In the genomic region with DNA sequence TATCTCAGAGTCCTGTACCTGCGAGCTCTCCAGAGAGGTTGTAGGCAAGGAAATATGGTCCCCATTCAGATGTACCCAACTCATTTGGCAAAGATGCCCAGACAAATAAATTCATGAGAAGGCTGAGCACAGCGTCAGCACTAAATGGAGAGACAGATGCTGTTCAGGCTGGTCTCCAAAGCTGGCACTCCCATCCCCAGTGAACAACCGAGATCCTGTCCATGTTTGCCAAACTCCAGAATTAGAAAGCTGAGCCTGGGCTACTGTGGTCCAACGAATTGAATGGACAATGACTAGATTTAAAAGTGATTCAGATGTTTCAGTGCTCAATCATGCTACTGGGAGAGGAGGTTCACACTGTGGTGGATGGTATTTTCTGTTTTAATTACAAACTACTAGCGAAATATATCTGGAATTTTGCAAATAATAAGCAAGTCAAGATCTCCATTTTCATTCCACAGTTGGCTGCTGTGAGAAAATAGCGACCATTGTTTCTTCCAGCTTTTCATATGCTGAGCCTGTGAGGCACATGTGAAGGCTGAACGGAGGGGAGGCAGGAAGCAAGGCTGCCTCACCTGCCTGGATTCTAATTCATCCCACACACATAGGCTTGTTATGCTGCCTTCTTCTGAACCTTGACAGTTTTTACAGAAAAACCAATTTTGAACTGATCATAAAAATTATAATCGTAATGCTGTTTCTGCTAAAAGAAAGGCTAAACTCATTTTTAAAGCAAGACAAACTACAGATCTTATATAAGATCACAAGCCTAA, we compare ENCODE assay signal across 18 cellular contexts. TPM values are rescaled to one million over a fixed set of nuclear protein-coding genes. Genes with fewer than 3 reads are reported as not detected.
DNase-seq lines count a peak whose midpoint lies in the region; ATAC-seq and TF ChIP-seq lines count a peak whose summit lies in the region.
"Had no signal": no experiment of that assay in that cellular context is flagged by ENCODE, and none has a peak within 500 bp of the region (broad histone marks: within the 10 kb centered on the region; RNA-seq: fewer than 3 reads in every experiment).

No MANE protein-coding gene starts in this region.

- H3K4me1 Mint-ChIP-seq in endothelial cell (ENCODE audit: unreplicated experiment), result no peaks in the 10 kb centered on the region
- H3K4me1 Mint-ChIP-seq: activated naive CD4-positive, alpha-beta T cell treated with anti-CD3 and anti-CD28 coated beads, Interleukin-2, amount 50 U/mL, for 24 hours; CD8-positive, alpha-beta memory T cell; stimulated activated memory B cell treated with anti-CD40 and anti-IgM and Interleukin-4, amounts not matched to agents 10 μg/mL and 1 μg/mL and 100 μg/mL, for 72 hours had no signal

- no peak overlapping the region for H3K4me3 Mint-ChIP-seq in endothelial cell (ENCODE audit: unreplicated experiment)
- H3K4me3 Mint-ChIP-seq: activated CD4-positive, alpha-beta memory T cell treated with anti-CD3 and anti-CD28 coated beads for 36 hours; activated naive CD4-positive, alpha-beta T cell treated with anti-CD3 and anti-CD28 coated beads, Interleukin-2, amount 50 U/mL, for 24 hours; activated T-cell treated with anti-CD3 and anti-CD28 coated beads, Interleukin-2, amount 50 U/mL, for 24 hours; CD8-positive, alpha-beta memory T cell; effector memory CD8-positive, alpha-beta T cell; stimulated activated memory B cell treated with anti-CD40 and anti-IgM and Interleukin-4, amounts not matched to agents 10 μg/mL and 1 μg/mL and 100 μg/mL, for 72 hours had no signal

- ATAC-seq in GM21367 (IDR thresholded peaks at IDR 0.05; ENCODE audit: unreplicated experiment), result no peak
- ATAC-seq: effector memory CD8-positive, alpha-beta T cell; stimulated activated memory B cell treated with anti-CD40 and anti-IgM and Interleukin-4, amounts not matched to agents 10 μg/mL and 1 μg/mL and 100 μg/mL, for 72 hours had no signal

- no peaks in the 10 kb centered on the region for H3K27me3 Mint-ChIP-seq in endothelial cell (ENCODE audit: unreplicated experiment)
- H3K27me3 Mint-ChIP-seq: activated CD4-positive, alpha-beta memory T cell treated with anti-CD3 and anti-CD28 coated beads for 36 hours; activated naive CD4-positive, alpha-beta T cell treated with anti-CD3 and anti-CD28 coated beads, Interleukin-2, amount 50 U/mL, for 24 hours; activated T-cell treated with anti-CD3 and anti-CD28 coated beads, Interleukin-2, amount 50 U/mL, for 24 hours; stimulated activated memory B cell treated with anti-CD40 and anti-IgM and Interleukin-4, amounts not matched to agents 10 μg/mL and 1 μg/mL and 100 μg/mL, for 72 hours had no signal

- TF ChIP-seq CTCF in endothelial cell (IDR thresholded peaks at IDR 0.05; ENCODE audit: unreplicated experiment), result no peak

- DNase-seq in AG20443 (ENCODE audit: low spot score) (peak; percentile 48), NCI-H1092 treated with DMSO at 0.1 percent for 48 hours (lab: John Stamatoyannopoulos, UW) (peak; percentile 36), cerebellum (ENCODE audit: low spot score) (peak; percentile 65), nucleus accumbens (lab: John Stamatoyannopoulos, UW) (peak in 51 of 56 donors; percentile 8 to 88 (median 66)), HUDEP-2 (lab: John Stamatoyannopoulos, UW; ENCODE audit: unreplicated experiment in 76 of 76) (no peak), endothelial cell (ENCODE audit: low spot score) (no peak), RPMI8226 (no peak)
- DNase-seq: activated CD4-positive, alpha-beta memory T cell treated with anti-CD3 and anti-CD28 coated beads for 36 hours; activated T-cell treated with anti-CD3 and anti-CD28 coated beads, Interleukin-2, amount 50 U/mL, for 24 hours; CD8-positive, alpha-beta memory T cell; effector memory CD8-positive, alpha-beta T cell; NCI-H69; upper lobe of right lung had no signal

- no peak overlapping the region for H3K27ac Mint-ChIP-seq in endothelial cell (ENCODE audit: unreplicated experiment)
- H3K27ac Mint-ChIP-seq: activated CD4-positive, alpha-beta memory T cell treated with anti-CD3 and anti-CD28 coated beads for 36 hours; activated naive CD4-positive, alpha-beta T cell treated with anti-CD3 and anti-CD28 coated beads, Interleukin-2, amount 50 U/mL, for 24 hours; activated T-cell treated with anti-CD3 and anti-CD28 coated beads, Interleukin-2, amount 50 U/mL, for 24 hours; CD8-positive, alpha-beta memory T cell; effector memory CD8-positive, alpha-beta T cell; stimulated activated memory B cell treated with anti-CD40 and anti-IgM and Interleukin-4, amounts not matched to agents 10 μg/mL and 1 μg/mL and 100 μg/mL, for 72 hours had no signal

- no peaks in the 10 kb centered on the region for H3K36me3 Mint-ChIP-seq in endothelial cell (ENCODE audit: low read depth, unreplicated experiment)
- H3K36me3 Mint-ChIP-seq: activated CD4-positive, alpha-beta memory T cell treated with anti-CD3 and anti-CD28 coated beads for 36 hours; activated naive CD4-positive, alpha-beta T cell treated with anti-CD3 and anti-CD28 coated beads, Interleukin-2, amount 50 U/mL, for 24 hours; CD8-positive, alpha-beta memory T cell; stimulated activated memory B cell treated with anti-CD40 and anti-IgM and Interleukin-4, amounts not matched to agents 10 μg/mL and 1 μg/mL and 100 μg/mL, for 72 hours had no signal

- H3K9me3 Mint-ChIP-seq in endothelial cell (ENCODE audit: unreplicated experiment), result no peaks in the 10 kb centered on the region
- H3K9me3 Mint-ChIP-seq: activated CD4-positive, alpha-beta memory T cell treated with anti-CD3 and anti-CD28 coated beads for 36 hours; activated naive CD4-positive, alpha-beta T cell treated with anti-CD3 and anti-CD28 coated beads, Interleukin-2, amount 50 U/mL, for 24 hours; activated T-cell treated with anti-CD3 and anti-CD28 coated beads, Interleukin-2, amount 50 U/mL, for 24 hours; CD8-positive, alpha-beta memory T cell; effector memory CD8-positive, alpha-beta T cell had no signal

RNA-seq across cellular contexts. Expression of gene DAPL1, which starts 22.6 kb away (rescaled TPM):
- total RNA-seq in cerebellum (1.6 TPM), endothelial cell (ENCODE audit: unreplicated experiment) (not detected)
- total RNA-seq: activated CD4-positive, alpha-beta memory T cell treated with anti-CD3 and anti-CD28 coated beads for 36 hours; cardiac septum; CD8-positive, alpha-beta memory T cell; posterior vena cava; upper lobe of right lung had no signal

Comparison
In these comparisons a context has a peak if more than half of its experiments do, and no peak if none do; other contexts are left out.
1. DNase-seq: peak in AG20443 (single experiment), NCI-H1092 treated with DMSO at 0.1 percent for 48 hours (single experiment), cerebellum (single experiment) and nucleus accumbens (51 of 56); none in HUDEP-2 (0 of 76), endothelial cell (single experiment) and RPMI8226 (single experiment).